19 cellular contexts compared by ENCODE assay signal in the genomic region with DNA sequence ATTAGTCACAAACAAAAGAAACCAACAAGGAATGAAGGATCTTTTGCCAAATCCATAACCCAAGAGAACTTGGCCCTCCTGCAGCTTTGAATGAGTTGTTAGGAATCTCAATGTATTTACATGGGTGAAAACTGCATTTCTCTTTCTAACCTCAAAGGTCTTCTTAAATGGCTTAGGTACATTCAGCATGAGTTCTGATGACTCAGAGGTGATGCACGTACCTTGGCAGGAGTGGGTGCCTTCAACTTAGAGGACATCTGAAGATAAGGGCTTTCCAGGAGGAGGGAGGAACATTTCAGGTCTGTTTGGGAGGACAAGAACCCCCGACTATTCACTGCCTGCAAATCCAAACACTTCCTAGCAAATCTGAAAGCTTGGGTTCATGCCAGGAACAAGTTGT.
A peak's percentile ranks its signal among the peaks of the same experiment; 100 is the strongest.
DNase-seq lines count a peak whose midpoint lies in the region; ATAC-seq and TF ChIP-seq lines count a peak whose summit lies in the region.
"Had no signal": no experiment of that assay in that cellular context is flagged by ENCODE, and none has a peak within 500 bp of the region (broad histone marks: within the 10 kb centered on the region; RNA-seq: fewer than 3 reads in every experiment).

No MANE protein-coding gene starts in this region.

- H3K27ac ChIP-seq in HUES48 (ENCODE audit: low read depth, low read length), result peak overlapping the region; percentile 2
- H3K27ac ChIP-seq: esophagus squamous epithelium, heart left ventricle, sigmoid colon, transverse colon had no signal

- H3K27me3 ChIP-seq in HUES48 (ENCODE audit: control insufficient read depth, insufficient read depth, low read length), result no peaks in the 10 kb centered on the region
- H3K27me3 ChIP-seq: transverse colon had no signal

- H3K9me3 ChIP-seq in HUES48 (ENCODE audit: control insufficient read depth, insufficient read depth, low read length), result no peaks in the 10 kb centered on the region
- H3K9me3 ChIP-seq: esophagus squamous epithelium, heart left ventricle, sigmoid colon, transverse colon had no signal

- H3K36me3 ChIP-seq in HUES48 (ENCODE audit: control insufficient read depth, insufficient read depth, low read length), result no peaks in the 10 kb centered on the region
- H3K36me3 ChIP-seq: esophagus squamous epithelium, heart left ventricle, sigmoid colon, transverse colon had no signal

- DNase-seq in RKO (ENCODE audit: low spot score) (peak; percentile 8), fibroblast of mammary gland (ENCODE audit: low read depth) (peak; percentile 82), renal cortical epithelial cell (ENCODE audit: low read depth) (peak; percentile 49), omental fat pad (ENCODE audit: low spot score) (no peak), NCI-H1694 treated with DMSO at 0.1 percent for 48 hours (lab: John Stamatoyannopoulos, UW) (no peak), SW 1271 (lab: John Stamatoyannopoulos, UW) (no peak)
- DNase-seq: activated CD4-positive, alpha-beta T cell treated with anti-CD3 and anti-CD28 coated beads, Interleukin-2, amount 10 ng/mL, durations not matched to agents 24 days and 14 days; CD8-positive, alpha-beta T cell; DND-41; esophagus squamous epithelium; heart left ventricle; NCI-H187 treated with DMSO at 0.1 percent for 48 hours; NCI-H510A; occipital lobe; SHP77 treated with DMSO at 0.1 percent for 48 hours; sigmoid colon; T-helper 1 cell; transverse colon had no signal

- no peak overlapping the region for H3K9ac ChIP-seq in HUES48 (ENCODE audit: low read depth, low read length)

- 0 out of 2 replicates have a peak, but pooled peaks cover 8% of the 10 kb centered on the region for H3K4me1 ChIP-seq in HUES48 (ENCODE audit: control insufficient read depth, insufficient read depth, low read length)
- H3K4me1 ChIP-seq: heart left ventricle, sigmoid colon, transverse colon had no signal

- no peak for ATAC-seq in omental fat pad (ENCODE audit: low FRiP score)
- ATAC-seq: CD8-positive, alpha-beta T cell; heart left ventricle had no signal

- TF ChIP-seq CTCF in fibroblast of mammary gland (conservative IDR thresholded peaks at IDR 0.05; ENCODE audit: control insufficient read depth, insufficient read depth, low read depth, low read length) (no peak), omental fat pad (IDR thresholded peaks at IDR 0.05) (no peak)

- H3K4me3 ChIP-seq in HUES48 (ENCODE audit: low read depth, low read length) (no peak overlapping the region), fibroblast of mammary gland (ENCODE audit: control insufficient read depth, low read depth, low read length) (no peak overlapping the region)
- H3K4me3 ChIP-seq: esophagus squamous epithelium, heart left ventricle, sigmoid colon, transverse colon had no signal

Comparison
In these comparisons a context has a peak if more than half of its experiments do, and no peak if none do; other contexts are left out.
1. DNase-seq: peak in RKO (single experiment), fibroblast of mammary gland (single experiment) and renal cortical epithelial cell (single experiment); none in omental fat pad (single experiment), NCI-H1694 treated with DMSO at 0.1 percent for 48 hours (single experiment) and SW 1271 (0 of 2).